Comparison of ENCODE assay signal across 2 cellular contexts in genomic region chr16:325375-326155, GRCh38.
A peak's percentile ranks its signal among the peaks of the same experiment; 100 is the strongest.
TF ChIP-seq lines count a peak whose summit lies in the region.

No MANE protein-coding gene starts in this region.

TF ChIP-seq in IMR-90, 13 proteins besides CTCF, POLR2A, EP300 and RAD21:
- TF ChIP-seq RCOR1 (IDR thresholded peaks at IDR 0.05; ENCODE audit: insufficient replicate concordance, low read length): no peak
- no peak for TF ChIP-seq USF2 (IDR thresholded peaks at IDR 0.05; ENCODE audit: low read depth, low read length)
- no peak for TF ChIP-seq RFX5 (IDR thresholded peaks at IDR 0.05; ENCODE audit: low read depth, low read length)
- TF ChIP-seq MAZ (IDR thresholded peaks at IDR 0.05; ENCODE audit: borderline replicate concordance, low read depth, low read length): no peak
- no peak for TF ChIP-seq FOS (IDR thresholded peaks at IDR 0.05; ENCODE audit: low read depth, low read length)
- no peak for TF ChIP-seq MAFK (IDR thresholded peaks at IDR 0.05; ENCODE audit: low read depth, low read length)

TF ChIP-seq in K562, 482 proteins besides CTCF, POLR2A, EP300 and RAD21:
- TF ChIP-seq GATAD2B (IDR thresholded peaks at IDR 0.05; ENCODE audit: borderline replicate concordance) (no peak), PTTG1 (tag; IDR thresholded peaks at IDR 0.05; ENCODE audit: low read depth) (no peak), CSDE1 (IDR thresholded peaks at IDR 0.05) (no peak), HNRNPL (IDR thresholded peaks at IDR 0.05; ENCODE audit: low read depth, low read length) (0 out of 2 replicates have a peak, but pooled peaks have one; percentile 35), YY1 (IDR thresholded peaks at IDR 0.05; ENCODE audit: borderline replicate concordance in 1 of 3, control insufficient read depth in 1 of 3, extremely low read depth in 1 of 3, insufficient read depth in 3 of 3, insufficient read length in 1 of 3, insufficient replicate concordance in 2 of 3, low read depth in 1 of 3, low read length in 2 of 3) (peak in 1 of 3 experiments; percentile 12), IRF2 (CRISPR knock-in tag; IDR thresholded peaks at IDR 0.05) (0 out of 2 replicates have a peak, but pooled peaks have one; percentile 11), ZNF699 (CRISPR knock-in tag; IDR thresholded peaks at IDR 0.05; ENCODE audit: insufficient replicate concordance) (no peak), ZNF224 (CRISPR knock-in tag; IDR thresholded peaks at IDR 0.05) (no peak), GTF2F1 (IDR thresholded peaks at IDR 0.05; ENCODE audit: low read depth, low read length) (no peak), KDM4B (IDR thresholded peaks at IDR 0.05; ENCODE audit: borderline replicate concordance in 2 of 2, low read depth in 1 of 2) (no peak), SNIP1 (IDR thresholded peaks at IDR 0.05; ENCODE audit: low read depth) (no peak), RFX5 (IDR thresholded peaks at IDR 0.05; ENCODE audit: low read depth, low read length) (no peak), TARDBP (IDR thresholded peaks at IDR 0.05) (no peak), MTF1 (CRISPR knock-in tag; IDR thresholded peaks at IDR 0.05; ENCODE audit: borderline replicate concordance) (no peak)
